In the genomic region with DNA sequence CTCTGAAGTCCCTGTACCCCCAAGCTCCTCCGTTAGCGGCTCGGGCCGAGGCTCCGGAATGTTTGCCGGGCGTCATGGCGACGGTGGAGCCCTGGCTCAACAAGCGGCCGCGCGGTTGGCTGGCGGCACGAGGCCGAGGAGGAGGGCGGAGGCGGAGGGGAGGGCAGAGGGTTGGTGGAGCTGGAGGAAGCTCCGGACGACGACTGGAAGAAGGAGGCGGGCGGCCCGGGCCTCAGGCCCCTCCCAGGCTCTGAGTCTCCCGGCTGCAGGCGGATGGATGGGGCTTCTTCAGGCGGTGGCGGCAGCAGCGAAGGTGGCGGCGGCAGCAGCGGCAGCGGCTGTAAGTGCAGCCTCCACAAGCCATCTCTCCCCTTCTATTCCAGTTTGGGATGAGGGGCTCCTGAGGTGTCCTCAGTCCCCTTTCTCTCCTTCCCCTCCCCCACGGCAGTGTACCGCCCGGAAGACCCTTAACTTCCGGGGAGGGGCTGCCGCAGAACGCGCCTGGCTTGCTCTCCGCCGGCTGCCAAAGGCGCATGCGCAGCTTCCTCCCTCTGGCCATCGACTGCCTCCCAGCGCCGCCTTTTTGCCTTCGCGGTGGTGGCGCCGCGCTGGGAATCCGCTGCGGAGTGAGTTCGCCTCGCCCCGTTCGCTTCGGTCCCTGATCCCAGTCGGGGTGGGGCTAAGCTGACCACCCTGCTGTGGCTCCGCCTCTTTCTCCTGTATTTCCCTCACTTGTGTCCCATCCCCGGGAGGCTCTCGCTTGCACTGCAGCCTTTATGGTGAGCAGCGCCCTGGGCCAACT, we compare ENCODE assay signal across 1 cellular context.
TF ChIP-seq lines count a peak whose summit lies in the region.

A gene with protein sequence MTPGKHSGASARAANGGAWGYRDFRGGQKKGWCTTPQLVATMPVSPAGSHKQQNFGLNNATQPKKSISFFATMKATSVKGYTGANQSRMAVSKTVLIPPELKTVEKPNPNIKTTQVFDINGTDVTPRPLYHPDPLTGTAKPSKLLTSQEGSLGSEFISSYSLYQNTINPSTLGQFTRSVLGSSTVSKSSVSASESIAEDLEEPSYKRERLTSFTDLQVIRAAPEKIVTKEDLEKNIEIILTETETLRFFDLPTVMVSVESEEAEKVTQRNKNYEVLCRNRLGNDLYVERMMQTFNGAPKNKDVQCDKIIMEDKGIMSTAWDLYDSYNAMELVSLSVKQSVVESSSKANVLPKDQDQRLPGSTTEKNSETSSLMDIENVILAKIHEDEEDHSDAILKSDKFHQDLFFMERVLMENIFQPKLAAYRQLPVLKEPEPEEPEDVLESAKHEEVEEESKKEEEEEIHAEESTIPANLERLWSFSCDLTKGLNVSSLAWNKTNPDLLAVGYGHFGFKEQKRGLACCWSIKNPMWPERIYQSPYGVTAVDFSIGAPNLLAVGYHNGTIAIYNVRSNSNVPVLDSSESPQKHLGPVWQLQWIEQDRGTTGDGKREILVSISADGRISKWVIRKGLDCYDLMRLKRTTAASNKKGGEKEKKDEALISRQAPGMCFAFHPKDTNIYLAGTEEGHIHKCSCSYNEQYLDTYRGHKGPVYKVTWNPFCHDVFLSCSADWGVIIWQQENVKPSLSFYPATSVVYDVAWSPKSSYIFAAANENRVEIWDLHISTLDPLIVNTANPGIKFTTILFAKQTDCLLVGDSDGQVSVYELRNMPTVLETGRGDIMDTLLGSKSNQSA (minus strand): TSS at position 101 of the 802 bp plus-strand sequence. CDS start 25 bp downstream, at position 76.
A gene (plus strand): TSS at position 235 of the 802 bp plus-strand sequence. CDS start 39 bp downstream, at position 274.

TF ChIP-seq in HEK293, 187 proteins besides CTCF, POLR2A, EP300 and RAD21 (continued from another document and continues in another):
- TF ChIP-seq, protein P1, sequence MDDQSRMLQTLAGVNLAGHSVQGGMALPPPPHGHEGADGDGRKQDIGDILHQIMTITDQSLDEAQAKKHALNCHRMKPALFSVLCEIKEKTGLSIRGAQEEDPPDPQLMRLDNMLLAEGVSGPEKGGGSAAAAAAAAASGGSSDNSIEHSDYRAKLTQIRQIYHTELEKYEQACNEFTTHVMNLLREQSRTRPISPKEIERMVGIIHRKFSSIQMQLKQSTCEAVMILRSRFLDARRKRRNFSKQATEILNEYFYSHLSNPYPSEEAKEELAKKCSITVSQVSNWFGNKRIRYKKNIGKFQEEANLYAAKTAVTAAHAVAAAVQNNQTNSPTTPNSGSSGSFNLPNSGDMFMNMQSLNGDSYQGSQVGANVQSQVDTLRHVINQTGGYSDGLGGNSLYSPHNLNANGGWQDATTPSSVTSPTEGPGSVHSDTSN (CRISPR knock-in tag; IDR thresholded peaks at IDR 0.05): no peak
- TF ChIP-seq ZNF335 (tag by site-specific recombination; conservative IDR thresholded peaks at IDR 0.05) (peak; percentile 97), ZNF37A (tag by site-specific recombination; IDR thresholded peaks at IDR 0.05) (no peak), ZNF155 (tag by site-specific recombination; IDR thresholded peaks at IDR 0.05) (no peak), ZBTB20 (tag by site-specific recombination; IDR thresholded peaks at IDR 0.05) (peak; percentile 65), ZNF777 (tag by site-specific recombination; IDR thresholded peaks at IDR 0.05; ENCODE audit: borderline replicate concordance) (no peak), ZNF747 (tag by site-specific recombination; IDR thresholded peaks at IDR 0.05) (no peak), KLF9 (tag by site-specific recombination; IDR thresholded peaks at IDR 0.05; ENCODE audit: low read depth) (peak; percentile 79), ZNF169 (tag by site-specific recombination; IDR thresholded peaks at IDR 0.05) (no peak), HOXA7 (CRISPR knock-in tag; IDR thresholded peaks at IDR 0.05; ENCODE audit: borderline replicate concordance) (no peak), ZNF202 (tag by site-specific recombination; IDR thresholded peaks at IDR 0.05; ENCODE audit: borderline replicate concordance) (no peak), EGR2 (tag by site-specific recombination; IDR thresholded peaks at IDR 0.05; ENCODE audit: low read depth) (peak; percentile 92), KLF8 (tag by site-specific recombination; IDR thresholded peaks at IDR 0.05) (peak; percentile 90), ZNF394 (tag by site-specific recombination; IDR thresholded peaks at IDR 0.05; ENCODE audit: borderline replicate concordance) (peak; percentile 37; the same call in 1 of the 2 replicates), ZNF830 (tag by site-specific recombination; IDR thresholded peaks at IDR 0.05; ENCODE audit: low read depth) (no peak), ZNF324 (tag by site-specific recombination; IDR thresholded peaks at IDR 0.05) (peak; percentile 88), ZNF366 (tag by site-specific recombination; conservative IDR thresholded peaks at IDR 0.05) (peak; percentile 65), ZNF571 (tag by site-specific recombination; IDR thresholded peaks at IDR 0.05) (no peak), TCF7L2 (IDR thresholded peaks at IDR 0.05; ENCODE audit: borderline replicate concordance, low read depth, low read length) (no peak), ZNF776 (tag by site-specific recombination; IDR thresholded peaks at IDR 0.05; ENCODE audit: borderline replicate concordance) (no peak), ZNF248 (tag by site-specific recombination; IDR thresholded peaks at IDR 0.05) (no peak), ZNF10 (tag by site-specific recombination; IDR thresholded peaks at IDR 0.05) (no peak; the same call in 1 of the 2 replicates), ZNF626 (tag by site-specific recombination; IDR thresholded peaks at IDR 0.05) (no peak), ZNF23 (tag by site-specific recombination; IDR thresholded peaks at IDR 0.05; ENCODE audit: borderline replicate concordance) (no peak), ZNF239 (tag by site-specific recombination; IDR thresholded peaks at IDR 0.05) (no peak), ZNF76 (tag by site-specific recombination; IDR thresholded peaks at IDR 0.05; ENCODE audit: borderline replicate concordance, low read depth) (peak; percentile 68; the same call in 1 of the 2 replicates), ZNF140 (tag by site-specific recombination; IDR thresholded peaks at IDR 0.05) (no peak), ZNF266 (tag by site-specific recombination; IDR thresholded peaks at IDR 0.05; ENCODE audit: low read depth) (no peak), ZNF16 (tag by site-specific recombination; IDR thresholded peaks at IDR 0.05; ENCODE audit: low read depth) (no peak), SCRT2 (tag by site-specific recombination; IDR thresholded peaks at IDR 0.05) (peak; percentile 96), ZFP37 (tag by site-specific recombination; IDR thresholded peaks at IDR 0.05) (peak; percentile 61; the same call in 1 of the 2 replicates), ZBTB21 (tag by site-specific recombination; IDR thresholded peaks at IDR 0.05) (no peak)
- TF ChIP-seq, protein P2, sequence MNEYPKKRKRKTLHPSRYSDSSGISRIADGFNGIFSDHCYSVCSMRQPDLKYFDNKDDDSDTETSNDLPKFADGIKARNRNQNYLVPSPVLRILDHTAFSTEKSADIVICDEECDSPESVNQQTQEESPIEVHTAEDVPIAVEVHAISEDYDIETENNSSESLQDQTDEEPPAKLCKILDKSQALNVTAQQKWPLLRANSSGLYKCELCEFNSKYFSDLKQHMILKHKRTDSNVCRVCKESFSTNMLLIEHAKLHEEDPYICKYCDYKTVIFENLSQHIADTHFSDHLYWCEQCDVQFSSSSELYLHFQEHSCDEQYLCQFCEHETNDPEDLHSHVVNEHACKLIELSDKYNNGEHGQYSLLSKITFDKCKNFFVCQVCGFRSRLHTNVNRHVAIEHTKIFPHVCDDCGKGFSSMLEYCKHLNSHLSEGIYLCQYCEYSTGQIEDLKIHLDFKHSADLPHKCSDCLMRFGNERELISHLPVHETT (tag by site-specific recombination; IDR thresholded peaks at IDR 0.05): peak; percentile 36; the same call in 1 of the 2 replicates
- TF ChIP-seq, protein P3, sequence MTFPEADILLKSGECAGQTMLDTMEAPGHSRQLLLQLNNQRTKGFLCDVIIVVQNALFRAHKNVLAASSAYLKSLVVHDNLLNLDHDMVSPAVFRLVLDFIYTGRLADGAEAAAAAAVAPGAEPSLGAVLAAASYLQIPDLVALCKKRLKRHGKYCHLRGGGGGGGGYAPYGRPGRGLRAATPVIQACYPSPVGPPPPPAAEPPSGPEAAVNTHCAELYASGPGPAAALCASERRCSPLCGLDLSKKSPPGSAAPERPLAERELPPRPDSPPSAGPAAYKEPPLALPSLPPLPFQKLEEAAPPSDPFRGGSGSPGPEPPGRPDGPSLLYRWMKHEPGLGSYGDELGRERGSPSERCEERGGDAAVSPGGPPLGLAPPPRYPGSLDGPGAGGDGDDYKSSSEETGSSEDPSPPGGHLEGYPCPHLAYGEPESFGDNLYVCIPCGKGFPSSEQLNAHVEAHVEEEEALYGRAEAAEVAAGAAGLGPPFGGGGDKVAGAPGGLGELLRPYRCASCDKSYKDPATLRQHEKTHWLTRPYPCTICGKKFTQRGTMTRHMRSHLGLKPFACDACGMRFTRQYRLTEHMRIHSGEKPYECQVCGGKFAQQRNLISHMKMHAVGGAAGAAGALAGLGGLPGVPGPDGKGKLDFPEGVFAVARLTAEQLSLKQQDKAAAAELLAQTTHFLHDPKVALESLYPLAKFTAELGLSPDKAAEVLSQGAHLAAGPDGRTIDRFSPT (tag by site-specific recombination; IDR thresholded peaks at IDR 0.05): peak; percentile 12; the same call in 1 of the 2 replicates
- TF ChIP-seq, protein P4, sequence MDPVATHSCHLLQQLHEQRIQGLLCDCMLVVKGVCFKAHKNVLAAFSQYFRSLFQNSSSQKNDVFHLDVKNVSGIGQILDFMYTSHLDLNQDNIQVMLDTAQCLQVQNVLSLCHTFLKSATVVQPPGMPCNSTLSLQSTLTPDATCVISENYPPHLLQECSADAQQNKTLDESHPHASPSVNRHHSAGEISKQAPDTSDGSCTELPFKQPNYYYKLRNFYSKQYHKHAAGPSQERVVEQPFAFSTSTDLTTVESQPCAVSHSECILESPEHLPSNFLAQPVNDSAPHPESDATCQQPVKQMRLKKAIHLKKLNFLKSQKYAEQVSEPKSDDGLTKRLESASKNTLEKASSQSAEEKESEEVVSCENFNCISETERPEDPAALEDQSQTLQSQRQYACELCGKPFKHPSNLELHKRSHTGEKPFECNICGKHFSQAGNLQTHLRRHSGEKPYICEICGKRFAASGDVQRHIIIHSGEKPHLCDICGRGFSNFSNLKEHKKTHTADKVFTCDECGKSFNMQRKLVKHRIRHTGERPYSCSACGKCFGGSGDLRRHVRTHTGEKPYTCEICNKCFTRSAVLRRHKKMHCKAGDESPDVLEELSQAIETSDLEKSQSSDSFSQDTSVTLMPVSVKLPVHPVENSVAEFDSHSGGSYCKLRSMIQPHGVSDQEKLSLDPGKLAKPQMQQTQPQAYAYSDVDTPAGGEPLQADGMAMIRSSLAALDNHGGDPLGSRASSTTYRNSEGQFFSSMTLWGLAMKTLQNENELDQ (tag by site-specific recombination; IDR thresholded peaks at IDR 0.05; ENCODE audit: low read depth): no peak
- TF ChIP-seq, protein P5, sequence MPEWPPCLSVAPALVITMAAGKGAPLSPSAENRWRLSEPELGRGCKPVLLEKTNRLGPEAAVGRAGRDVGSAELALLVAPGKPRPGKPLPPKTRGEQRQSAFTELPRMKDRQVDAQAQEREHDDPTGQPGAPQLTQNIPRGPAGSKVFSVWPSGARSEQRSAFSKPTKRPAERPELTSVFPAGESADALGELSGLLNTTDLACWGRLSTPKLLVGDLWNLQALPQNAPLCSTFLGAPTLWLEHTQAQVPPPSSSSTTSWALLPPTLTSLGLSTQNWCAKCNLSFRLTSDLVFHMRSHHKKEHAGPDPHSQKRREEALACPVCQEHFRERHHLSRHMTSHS (tag by site-specific recombination; IDR thresholded peaks at IDR 0.05): no peak
- TF ChIP-seq, protein P6, sequence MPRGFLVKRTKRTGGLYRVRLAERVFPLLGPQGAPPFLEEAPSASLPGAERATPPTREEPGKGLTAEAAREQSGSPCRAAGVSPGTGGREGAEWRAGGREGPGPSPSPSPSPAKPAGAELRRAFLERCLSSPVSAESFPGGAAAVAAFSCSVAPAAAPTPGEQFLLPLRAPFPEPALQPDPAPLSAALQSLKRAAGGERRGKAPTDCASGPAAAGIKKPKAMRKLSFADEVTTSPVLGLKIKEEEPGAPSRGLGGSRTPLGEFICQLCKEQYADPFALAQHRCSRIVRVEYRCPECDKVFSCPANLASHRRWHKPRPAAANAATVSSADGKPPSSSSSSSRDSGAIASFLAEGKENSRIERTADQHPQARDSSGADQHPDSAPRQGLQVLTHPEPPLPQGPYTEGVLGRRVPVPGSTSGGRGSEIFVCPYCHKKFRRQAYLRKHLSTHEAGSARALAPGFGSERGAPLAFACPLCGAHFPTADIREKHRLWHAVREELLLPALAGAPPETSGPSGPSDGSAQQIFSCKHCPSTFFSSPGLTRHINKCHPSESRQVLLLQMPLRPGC (tag by site-specific recombination; IDR thresholded peaks at IDR 0.05): 0 out of 2 replicates have a peak, but pooled peaks have one; percentile 64
- TF ChIP-seq, protein P7, sequence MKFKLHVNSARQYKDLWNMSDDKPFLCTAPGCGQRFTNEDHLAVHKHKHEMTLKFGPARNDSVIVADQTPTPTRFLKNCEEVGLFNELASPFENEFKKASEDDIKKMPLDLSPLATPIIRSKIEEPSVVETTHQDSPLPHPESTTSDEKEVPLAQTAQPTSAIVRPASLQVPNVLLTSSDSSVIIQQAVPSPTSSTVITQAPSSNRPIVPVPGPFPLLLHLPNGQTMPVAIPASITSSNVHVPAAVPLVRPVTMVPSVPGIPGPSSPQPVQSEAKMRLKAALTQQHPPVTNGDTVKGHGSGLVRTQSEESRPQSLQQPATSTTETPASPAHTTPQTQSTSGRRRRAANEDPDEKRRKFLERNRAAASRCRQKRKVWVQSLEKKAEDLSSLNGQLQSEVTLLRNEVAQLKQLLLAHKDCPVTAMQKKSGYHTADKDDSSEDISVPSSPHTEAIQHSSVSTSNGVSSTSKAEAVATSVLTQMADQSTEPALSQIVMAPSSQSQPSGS (tag by site-specific recombination; IDR thresholded peaks at IDR 0.05; ENCODE audit: low read depth): no peak
- TF ChIP-seq, protein P8, sequence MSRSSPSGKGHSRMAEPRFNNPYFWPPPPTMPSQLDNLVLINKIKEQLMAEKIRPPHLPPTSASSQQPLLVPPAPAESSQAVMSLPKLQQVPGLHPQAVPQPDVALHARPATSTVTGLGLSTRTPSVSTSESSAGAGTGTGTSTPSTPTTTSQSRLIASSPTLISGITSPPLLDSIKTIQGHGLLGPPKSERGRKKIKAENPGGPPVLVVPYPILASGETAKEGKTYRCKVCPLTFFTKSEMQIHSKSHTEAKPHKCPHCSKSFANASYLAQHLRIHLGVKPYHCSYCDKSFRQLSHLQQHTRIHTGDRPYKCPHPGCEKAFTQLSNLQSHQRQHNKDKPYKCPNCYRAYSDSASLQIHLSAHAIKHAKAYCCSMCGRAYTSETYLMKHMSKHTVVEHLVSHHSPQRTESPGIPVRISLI (tag by site-specific recombination; IDR thresholded peaks at IDR 0.05): no peak
- TF ChIP-seq, protein P9, sequence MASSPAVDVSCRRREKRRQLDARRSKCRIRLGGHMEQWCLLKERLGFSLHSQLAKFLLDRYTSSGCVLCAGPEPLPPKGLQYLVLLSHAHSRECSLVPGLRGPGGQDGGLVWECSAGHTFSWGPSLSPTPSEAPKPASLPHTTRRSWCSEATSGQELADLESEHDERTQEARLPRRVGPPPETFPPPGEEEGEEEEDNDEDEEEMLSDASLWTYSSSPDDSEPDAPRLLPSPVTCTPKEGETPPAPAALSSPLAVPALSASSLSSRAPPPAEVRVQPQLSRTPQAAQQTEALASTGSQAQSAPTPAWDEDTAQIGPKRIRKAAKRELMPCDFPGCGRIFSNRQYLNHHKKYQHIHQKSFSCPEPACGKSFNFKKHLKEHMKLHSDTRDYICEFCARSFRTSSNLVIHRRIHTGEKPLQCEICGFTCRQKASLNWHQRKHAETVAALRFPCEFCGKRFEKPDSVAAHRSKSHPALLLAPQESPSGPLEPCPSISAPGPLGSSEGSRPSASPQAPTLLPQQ (tag by site-specific recombination; IDR thresholded peaks at IDR 0.05): peak; percentile 64; the same call in 1 of the 2 replicates
